Comparison of ENCODE assay signal across 20 cellular contexts in genomic region chr12:15936751-15937150, GRCh38.
"Had no signal": no experiment of that assay in that cellular context is flagged by ENCODE, and none has a peak within 500 bp of the region (broad histone marks: within the 10 kb centered on the region; RNA-seq: fewer than 3 reads in every experiment).

No MANE protein-coding gene starts in this region.

- ATAC-seq: activated CD8-positive, alpha-beta T cell treated with anti-CD3 and anti-CD28 coated beads, Interleukin-2, amount 10 ng/mL, durations not matched to agents 7 days and 5 days had no signal

- H3K27me3 Mint-ChIP-seq: activated naive CD4-positive, alpha-beta T cell treated with anti-CD3 and anti-CD28 coated beads, Interleukin-2, amount 50 U/mL, for 24 hours had no signal

- H3K27ac Mint-ChIP-seq: activated CD8-positive, alpha-beta T cell treated with anti-CD3 and anti-CD28 coated beads, Interleukin-2, amount 10 ng/mL, durations not matched to agents 7 days and 5 days; activated naive CD4-positive, alpha-beta T cell treated with anti-CD3 and anti-CD28 coated beads, Interleukin-2, amount 50 U/mL, for 24 hours; activated T-helper 1 cell treated with anti-CD3 and anti-CD28 coated beads, Interleukin-12 subunit alpha, Interleukin-12 subunit beta, Interleukin-2, Interleukin-4 antibody, amounts not matched to agents 30 ng/mL and 10 ng/mL and 1 ng/mL, durations not matched to agents 14 hours and 24 hours and 36 hours; T-helper 1 cell treated with Interleukin-12 subunit alpha and Interleukin-12 subunit beta and Interleukin-4 antibody, amounts not matched to agents 30 μg/mL and 1 μg/mL, for 36 hours had no signal

- H3K4me3 Mint-ChIP-seq: activated CD8-positive, alpha-beta T cell treated with anti-CD3 and anti-CD28 coated beads, Interleukin-2, amount 10 ng/mL, durations not matched to agents 7 days and 5 days; activated naive CD4-positive, alpha-beta T cell treated with anti-CD3 and anti-CD28 coated beads, Interleukin-2, amount 50 U/mL, for 24 hours; activated T-helper 1 cell treated with anti-CD3 and anti-CD28 coated beads, Interleukin-12 subunit alpha, Interleukin-12 subunit beta, Interleukin-2, Interleukin-4 antibody, amounts not matched to agents 30 ng/mL and 10 ng/mL and 1 ng/mL, durations not matched to agents 14 hours and 24 hours and 36 hours; T-helper 1 cell treated with Interleukin-12 subunit alpha and Interleukin-12 subunit beta and Interleukin-4 antibody, amounts not matched to agents 30 μg/mL and 1 μg/mL, for 36 hours had no signal

- DNase-seq: activated CD4-positive, alpha-beta T cell treated with anti-CD3 and anti-CD28 coated beads for 48 hours; activated CD4-positive, alpha-beta T cell treated with anti-CD3 and anti-CD28 coated beads, Interleukin-2, amount 50 U/mL, for 4 hours; activated CD4-positive, CD25-positive, alpha-beta regulatory T cell treated with anti-CD3 and anti-CD28 coated beads, Interleukin-2, amount 50 U/mL, for 72 hours; activated CD8-positive, alpha-beta memory T cell treated with anti-CD3 and anti-CD28 coated beads, Interleukin-2, amount 50 U/mL, for 48 hours; activated CD8-positive, alpha-beta T cell treated with anti-CD3 and anti-CD28 coated beads, Interleukin-2, amount 10 ng/mL, durations not matched to agents 7 days and 5 days; activated effector memory CD4-positive, alpha-beta T cell treated with Interleukin-2 at 50 U/mL for 16 hours; activated naive CD4-positive, alpha-beta T cell; activated T-cell treated with anti-CD3 and anti-CD28 coated beads, Interleukin-2, amount 50 U/mL, for 1 hour; aorta; MM.1S; NCI-H1105 treated with DMSO at 0.1 percent for 48 hours; NCI-H1436 treated with DMSO at 0.1 percent for 48 hours; NCI-H187; NCI-H2081; NCI-H446; NCI-H524; SHP77 treated with DMSO at 0.1 percent for 48 hours had no signal
